In genomic region chr11:81967242-81967641, GRCh38 we compare ENCODE assay signal across 15 cellular contexts.
DNase-seq lines count a peak whose midpoint lies in the region; TF ChIP-seq lines count a peak whose summit lies in the region.
"Had no signal": no experiment of that assay in that cellular context is flagged by ENCODE, and none has a peak within 500 bp of the region (broad histone marks: within the 10 kb centered on the region; RNA-seq: fewer than 3 reads in every experiment).

No MANE protein-coding gene starts in this region.

- H3K9me3 ChIP-seq in PC-9 (ENCODE audit: insufficient read depth, low read depth), result no peaks in the 10 kb centered on the region
- no peaks in the 10 kb centered on the region for H3K9me3 ChIP-seq in HAP-1

- H3K27ac Mint-ChIP-seq in mesothelial cell of epicardium, result peak overlapping the region; percentile 66
- H3K27ac Mint-ChIP-seq: B cell; CD4-positive, alpha-beta T cell; H9 had no signal

- H3K9me2 ChIP-seq in PC-9 (ENCODE audit: insufficient read depth), result no peaks in the 10 kb centered on the region; the same call in 1 of the 2 replicates

- no peak overlapping the region for H3K4me2 ChIP-seq in PC-9

- POLR2A ChIA-PET in PC-9 (lab: Charles Lee; ENCODE audit: unreplicated experiment), result no interaction called here

- DNase-seq in MV-4-11 (lab: John Stamatoyannopoulos, UW), result peak; percentile 7
- DNase-seq in NCI-H69 (lab: John Stamatoyannopoulos, UW), result peak; percentile 15
- DNase-seq in brain microvascular endothelial cell, result peak; percentile 15
- DNase-seq in mesothelial cell of epicardium (ENCODE audit: low spot score in 2 of 2, unreplicated experiment in 2 of 2), result no peak
- DNase-seq in NCI-H1930 (lab: John Stamatoyannopoulos, UW), result no peak
- no peak for DNase-seq in activated effector memory CD4-positive, alpha-beta T cell treated with anti-CD3 and anti-CD28 coated beads, Interleukin-2, amount 50 U/mL, for 16 hours
- DNase-seq in PC-9, result no peak
- no peak for DNase-seq in HAP-1 (ENCODE audit: low spot score in 2 of 2)
- DNase-seq: C1 segment of cervical spinal cord; Calu3; CD4-positive, alpha-beta T cell; DMS 273 treated with DMSO at 0.1 percent for 48 hours; GOT3; H9 had no signal

- H3K27me3 Mint-ChIP-seq in mesothelial cell of epicardium (ENCODE audit: low read depth), result no peaks in the 10 kb centered on the region
- H3K27me3 Mint-ChIP-seq: B cell; CD4-positive, alpha-beta T cell had no signal

- H3K4me3 Mint-ChIP-seq in mesothelial cell of epicardium, result no peak overlapping the region
- H3K4me3 Mint-ChIP-seq: B cell; CD4-positive, alpha-beta T cell; H9 had no signal

- CTCF ChIA-PET in PC-9 (lab: Charles Lee), result no interaction called here

- in situ Hi-C loops in brain microvascular endothelial cell (cut with HindIII; ENCODE audit: low pct_ligation_motif_present, low sequenced_read_pairs), result no loop called here
- in situ Hi-C loops in HAP-1 (cut with MboI; ENCODE audit: low sequenced_read_pairs), result no loop called here

- H3K9me3 Mint-ChIP-seq in mesothelial cell of epicardium, result no peaks in the 10 kb centered on the region
- H3K9me3 Mint-ChIP-seq: CD4-positive, alpha-beta T cell; H9 had no signal

- no peaks in the 10 kb centered on the region for H4K20me1 ChIP-seq in PC-9 (ENCODE audit: insufficient read depth)

- H3K36me3 ChIP-seq in brain microvascular endothelial cell (replicated peaks) (no peaks in the 10 kb centered on the region), PC-9 (ENCODE audit: low read depth) (no peaks in the 10 kb centered on the region), HAP-1 (replicated peaks) (no peaks in the 10 kb centered on the region)

- H3K4me3 ChIP-seq in brain microvascular endothelial cell (ENCODE audit: low read depth, low read length) (no peak overlapping the region), PC-9 (no peak overlapping the region), HAP-1 (no peak overlapping the region)

- peaks cover 29% of the 10 kb centered on the region for H3K4me1 Mint-ChIP-seq in mesothelial cell of epicardium
- H3K4me1 Mint-ChIP-seq: H9 had no signal

- intact Hi-C loops in PC-9 (cut with micrococcal nuclease; ENCODE audit: unreplicated experiment), result no loop called here

- H3K27ac ChIP-seq in brain microvascular endothelial cell, result no peak overlapping the region
- H3K27ac ChIP-seq in PC-9, result no peak overlapping the region

- no peak overlapping the region for H2AFZ ChIP-seq in PC-9

- H3K36me3 Mint-ChIP-seq in mesothelial cell of epicardium, result no peaks in the 10 kb centered on the region

- no peaks in the 10 kb centered on the region for H3K79me2 ChIP-seq in PC-9 (ENCODE audit: low read depth)

- H3K27me3 ChIP-seq in brain microvascular endothelial cell (replicated peaks) (no peaks in the 10 kb centered on the region), PC-9 (ENCODE audit: insufficient read depth, low read depth) (no peaks in the 10 kb centered on the region), HAP-1 (ENCODE audit: low read depth) (no peaks in the 10 kb centered on the region)

- H3K4me1 ChIP-seq in PC-9 (replicated peaks; ENCODE audit: insufficient read depth) (no peaks in the 10 kb centered on the region), HAP-1 (no peaks in the 10 kb centered on the region)

- TF ChIP-seq CTCF in brain microvascular endothelial cell (IDR thresholded peaks at IDR 0.05; ENCODE audit: low read depth, low read length, missing control alignments), result no peak
- no peak for TF ChIP-seq CTCF in mesothelial cell of epicardium (IDR thresholded peaks at IDR 0.05; ENCODE audit: unreplicated experiment)
- TF ChIP-seq CTCF in PC-9 (conservative IDR thresholded peaks at IDR 0.05), result no peak

- BruUV-seq in PC-9 (replicated peaks; lab: Mats Ljungman, UMichigan), result no TSS peak

- no peaks in the 10 kb centered on the region for H3F3A ChIP-seq in PC-9 (ENCODE audit: insufficient read depth, low read depth)

Comparison
In these comparisons a context has a peak if more than half of its experiments do, and no peak if none do; other contexts are left out.
1. DNase-seq: peak in MV-4-11 (single experiment), NCI-H69 (single experiment) and brain microvascular endothelial cell (single experiment); none in mesothelial cell of epicardium (0 of 2), NCI-H1930 (0 of 2), activated effector memory CD4-positive, alpha-beta T cell treated with anti-CD3 and anti-CD28 coated beads, Interleukin-2, amount 50 U/mL, for 16 hours (single experiment), PC-9 (0 of 2) and HAP-1 (0 of 2).